ENCODE assay signal across 1 cellular context in the genomic region with DNA sequence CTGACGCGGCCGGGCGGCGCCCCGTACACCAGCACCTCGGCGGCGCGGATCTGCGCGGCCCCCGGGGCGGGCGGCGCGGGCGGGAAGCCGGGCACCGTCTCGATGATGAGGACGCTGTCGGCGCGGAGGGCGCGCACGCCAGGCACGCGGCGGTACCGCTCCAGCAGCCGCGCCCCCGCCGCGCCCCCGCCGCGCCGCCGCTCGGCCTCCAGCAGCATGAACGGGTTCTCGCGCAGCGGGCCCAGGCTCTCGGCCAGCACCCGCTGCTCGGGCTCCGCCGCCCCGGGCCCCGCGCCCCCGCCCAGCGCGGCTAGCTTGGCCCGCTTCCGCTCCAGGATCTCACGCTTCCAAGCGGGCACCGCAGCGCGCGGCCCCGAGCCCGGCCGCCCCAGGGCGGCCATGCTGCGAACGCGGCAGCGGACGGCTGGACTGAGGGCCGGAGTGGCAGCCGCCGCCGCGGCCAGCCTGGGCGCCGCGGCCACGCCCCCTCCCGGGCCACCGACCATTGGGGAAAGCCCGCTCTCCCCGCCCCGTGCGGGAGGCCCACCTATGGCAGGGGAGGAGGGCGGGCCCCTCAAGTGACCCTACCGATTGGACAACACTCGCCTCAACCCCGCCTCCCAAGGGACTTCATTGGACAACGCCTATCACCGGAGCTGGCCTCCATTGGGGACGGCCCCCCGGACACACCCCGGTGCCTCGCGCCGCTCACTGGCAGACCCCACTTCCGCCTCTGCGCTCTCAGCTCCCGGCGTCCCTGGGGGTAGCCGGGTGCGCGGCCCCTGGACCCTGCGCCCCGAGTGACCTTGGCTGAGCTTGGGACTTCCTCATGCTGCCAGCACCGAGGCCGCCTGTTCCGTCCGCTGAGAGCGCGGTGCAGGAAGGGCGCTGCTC.
TF ChIP-seq lines count a peak whose summit lies in the region.

A gene with protein sequence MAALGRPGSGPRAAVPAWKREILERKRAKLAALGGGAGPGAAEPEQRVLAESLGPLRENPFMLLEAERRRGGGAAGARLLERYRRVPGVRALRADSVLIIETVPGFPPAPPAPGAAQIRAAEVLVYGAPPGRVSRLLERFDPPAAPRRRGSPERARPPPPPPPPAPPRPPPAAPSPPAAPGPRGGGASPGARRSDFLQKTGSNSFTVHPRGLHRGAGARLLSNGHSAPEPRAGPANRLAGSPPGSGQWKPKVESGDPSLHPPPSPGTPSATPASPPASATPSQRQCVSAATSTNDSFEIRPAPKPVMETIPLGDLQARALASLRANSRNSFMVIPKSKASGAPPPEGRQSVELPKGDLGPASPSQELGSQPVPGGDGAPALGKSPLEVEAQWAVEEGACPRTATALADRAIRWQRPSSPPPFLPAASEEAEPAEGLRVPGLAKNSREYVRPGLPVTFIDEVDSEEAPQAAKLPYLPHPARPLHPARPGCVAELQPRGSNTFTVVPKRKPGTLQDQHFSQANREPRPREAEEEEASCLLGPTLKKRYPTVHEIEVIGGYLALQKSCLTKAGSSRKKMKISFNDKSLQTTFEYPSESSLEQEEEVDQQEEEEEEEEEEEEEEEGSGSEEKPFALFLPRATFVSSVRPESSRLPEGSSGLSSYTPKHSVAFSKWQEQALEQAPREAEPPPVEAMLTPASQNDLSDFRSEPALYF (minus strand): TSS at position 431 of the 894 bp plus-strand sequence. CDS start 30 bp downstream, at position 401.

TF ChIP-seq in HepG2, 621 proteins besides CTCF, POLR2A, EP300 and RAD21 (continued from another document and continues in another):
- TF ChIP-seq, protein P1, sequence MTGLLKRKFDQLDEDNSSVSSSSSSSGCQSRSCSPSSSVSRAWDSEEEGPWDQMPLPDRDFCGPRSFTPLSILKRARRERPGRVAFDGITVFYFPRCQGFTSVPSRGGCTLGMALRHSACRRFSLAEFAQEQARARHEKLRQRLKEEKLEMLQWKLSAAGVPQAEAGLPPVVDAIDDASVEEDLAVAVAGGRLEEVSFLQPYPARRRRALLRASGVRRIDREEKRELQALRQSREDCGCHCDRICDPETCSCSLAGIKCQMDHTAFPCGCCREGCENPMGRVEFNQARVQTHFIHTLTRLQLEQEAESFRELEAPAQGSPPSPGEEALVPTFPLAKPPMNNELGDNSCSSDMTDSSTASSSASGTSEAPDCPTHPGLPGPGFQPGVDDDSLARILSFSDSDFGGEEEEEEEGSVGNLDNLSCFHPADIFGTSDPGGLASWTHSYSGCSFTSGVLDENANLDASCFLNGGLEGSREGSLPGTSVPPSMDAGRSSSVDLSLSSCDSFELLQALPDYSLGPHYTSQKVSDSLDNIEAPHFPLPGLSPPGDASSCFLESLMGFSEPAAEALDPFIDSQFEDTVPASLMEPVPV (CRISPR knock-in tag; IDR thresholded peaks at IDR 0.05), result peak; percentile 87
- 0 out of 2 replicates have a peak, but pooled peaks have one; percentile 52 for TF ChIP-seq ZFAT (CRISPR knock-in tag; conservative IDR thresholded peaks at IDR 0.05)
- TF ChIP-seq ZBTB7B (CRISPR knock-in tag; IDR thresholded peaks at IDR 0.05), result peak; percentile 93
- TF ChIP-seq ZNF781 (CRISPR knock-in tag; IDR thresholded peaks at IDR 0.05; ENCODE audit: borderline replicate concordance, not compliant biosample characterization), result peak; percentile 62
- TF ChIP-seq PHF20 (CRISPR knock-in tag; IDR thresholded peaks at IDR 0.05), result peak; percentile 83
- peak; percentile 52 for TF ChIP-seq NCOA2 (CRISPR knock-in tag; IDR thresholded peaks at IDR 0.05)
- no peak for TF ChIP-seq ZFP36L2 (CRISPR knock-in tag; IDR thresholded peaks at IDR 0.05)
- TF ChIP-seq HIVEP1 (CRISPR knock-in tag; IDR thresholded peaks at IDR 0.05), result peak; percentile 98
- TF ChIP-seq NR2F6 (IDR thresholded peaks at IDR 0.05), result no peak
- TF ChIP-seq NR2F6 (CRISPR knock-in tag; IDR thresholded peaks at IDR 0.05), result peak; percentile 92
- TF ChIP-seq, protein P2, sequence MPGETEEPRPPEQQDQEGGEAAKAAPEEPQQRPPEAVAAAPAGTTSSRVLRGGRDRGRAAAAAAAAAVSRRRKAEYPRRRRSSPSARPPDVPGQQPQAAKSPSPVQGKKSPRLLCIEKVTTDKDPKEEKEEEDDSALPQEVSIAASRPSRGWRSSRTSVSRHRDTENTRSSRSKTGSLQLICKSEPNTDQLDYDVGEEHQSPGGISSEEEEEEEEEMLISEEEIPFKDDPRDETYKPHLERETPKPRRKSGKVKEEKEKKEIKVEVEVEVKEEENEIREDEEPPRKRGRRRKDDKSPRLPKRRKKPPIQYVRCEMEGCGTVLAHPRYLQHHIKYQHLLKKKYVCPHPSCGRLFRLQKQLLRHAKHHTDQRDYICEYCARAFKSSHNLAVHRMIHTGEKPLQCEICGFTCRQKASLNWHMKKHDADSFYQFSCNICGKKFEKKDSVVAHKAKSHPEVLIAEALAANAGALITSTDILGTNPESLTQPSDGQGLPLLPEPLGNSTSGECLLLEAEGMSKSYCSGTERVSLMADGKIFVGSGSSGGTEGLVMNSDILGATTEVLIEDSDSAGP (CRISPR knock-in tag; IDR thresholded peaks at IDR 0.05; ENCODE audit: borderline replicate concordance), result peak; percentile 76
- TF ChIP-seq RFX3 (CRISPR knock-in tag; IDR thresholded peaks at IDR 0.05), result no peak
- TF ChIP-seq, protein P3, sequence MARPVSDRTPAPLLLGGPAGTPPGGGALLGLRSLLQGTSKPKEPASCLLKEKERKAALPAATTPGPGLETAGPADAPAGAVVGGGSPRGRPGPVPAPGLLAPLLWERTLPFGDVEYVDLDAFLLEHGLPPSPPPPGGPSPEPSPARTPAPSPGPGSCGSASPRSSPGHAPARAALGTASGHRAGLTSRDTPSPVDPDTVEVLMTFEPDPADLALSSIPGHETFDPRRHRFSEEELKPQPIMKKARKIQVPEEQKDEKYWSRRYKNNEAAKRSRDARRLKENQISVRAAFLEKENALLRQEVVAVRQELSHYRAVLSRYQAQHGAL (CRISPR knock-in tag; IDR thresholded peaks at IDR 0.05; ENCODE audit: not compliant biosample characterization), result no peak
- TF ChIP-seq, protein P4, sequence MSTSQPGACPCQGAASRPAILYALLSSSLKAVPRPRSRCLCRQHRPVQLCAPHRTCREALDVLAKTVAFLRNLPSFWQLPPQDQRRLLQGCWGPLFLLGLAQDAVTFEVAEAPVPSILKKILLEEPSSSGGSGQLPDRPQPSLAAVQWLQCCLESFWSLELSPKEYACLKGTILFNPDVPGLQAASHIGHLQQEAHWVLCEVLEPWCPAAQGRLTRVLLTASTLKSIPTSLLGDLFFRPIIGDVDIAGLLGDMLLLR (CRISPR knock-in tag; IDR thresholded peaks at IDR 0.05), result no peak; the same call in 1 of the 2 replicates
- peak; percentile 90 for TF ChIP-seq SPEN (CRISPR knock-in tag; IDR thresholded peaks at IDR 0.05; ENCODE audit: low read depth)
- TF ChIP-seq, protein P5, sequence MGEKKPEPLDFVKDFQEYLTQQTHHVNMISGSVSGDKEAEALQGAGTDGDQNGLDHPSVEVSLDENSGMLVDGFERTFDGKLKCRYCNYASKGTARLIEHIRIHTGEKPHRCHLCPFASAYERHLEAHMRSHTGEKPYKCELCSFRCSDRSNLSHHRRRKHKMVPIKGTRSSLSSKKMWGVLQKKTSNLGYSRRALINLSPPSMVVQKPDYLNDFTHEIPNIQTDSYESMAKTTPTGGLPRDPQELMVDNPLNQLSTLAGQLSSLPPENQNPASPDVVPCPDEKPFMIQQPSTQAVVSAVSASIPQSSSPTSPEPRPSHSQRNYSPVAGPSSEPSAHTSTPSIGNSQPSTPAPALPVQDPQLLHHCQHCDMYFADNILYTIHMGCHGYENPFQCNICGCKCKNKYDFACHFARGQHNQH (CRISPR knock-in tag; IDR thresholded peaks at IDR 0.05), result peak; percentile 91
- no peak for TF ChIP-seq ATM (IDR thresholded peaks at IDR 0.05; ENCODE audit: borderline replicate concordance)
- no peak for TF ChIP-seq ONECUT2 (CRISPR knock-in tag; IDR thresholded peaks at IDR 0.05)
- no peak for TF ChIP-seq HHEX (CRISPR knock-in tag; IDR thresholded peaks at IDR 0.05)
- peak; percentile 52; the same call in 1 of the 2 replicates for TF ChIP-seq HOXA9 (CRISPR knock-in tag; IDR thresholded peaks at IDR 0.05; ENCODE audit: borderline replicate concordance)
- TF ChIP-seq, protein P6, sequence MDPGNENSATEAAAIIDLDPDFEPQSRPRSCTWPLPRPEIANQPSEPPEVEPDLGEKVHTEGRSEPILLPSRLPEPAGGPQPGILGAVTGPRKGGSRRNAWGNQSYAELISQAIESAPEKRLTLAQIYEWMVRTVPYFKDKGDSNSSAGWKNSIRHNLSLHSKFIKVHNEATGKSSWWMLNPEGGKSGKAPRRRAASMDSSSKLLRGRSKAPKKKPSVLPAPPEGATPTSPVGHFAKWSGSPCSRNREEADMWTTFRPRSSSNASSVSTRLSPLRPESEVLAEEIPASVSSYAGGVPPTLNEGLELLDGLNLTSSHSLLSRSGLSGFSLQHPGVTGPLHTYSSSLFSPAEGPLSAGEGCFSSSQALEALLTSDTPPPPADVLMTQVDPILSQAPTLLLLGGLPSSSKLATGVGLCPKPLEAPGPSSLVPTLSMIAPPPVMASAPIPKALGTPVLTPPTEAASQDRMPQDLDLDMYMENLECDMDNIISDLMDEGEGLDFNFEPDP (CRISPR knock-in tag; conservative IDR thresholded peaks at IDR 0.05), result no peak
- TF ChIP-seq, protein P7, sequence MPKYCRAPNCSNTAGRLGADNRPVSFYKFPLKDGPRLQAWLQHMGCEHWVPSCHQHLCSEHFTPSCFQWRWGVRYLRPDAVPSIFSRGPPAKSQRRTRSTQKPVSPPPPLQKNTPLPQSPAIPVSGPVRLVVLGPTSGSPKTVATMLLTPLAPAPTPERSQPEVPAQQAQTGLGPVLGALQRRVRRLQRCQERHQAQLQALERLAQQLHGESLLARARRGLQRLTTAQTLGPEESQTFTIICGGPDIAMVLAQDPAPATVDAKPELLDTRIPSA (CRISPR knock-in tag; IDR thresholded peaks at IDR 0.05; ENCODE audit: borderline replicate concordance), result no peak
- TF ChIP-seq, protein P8, sequence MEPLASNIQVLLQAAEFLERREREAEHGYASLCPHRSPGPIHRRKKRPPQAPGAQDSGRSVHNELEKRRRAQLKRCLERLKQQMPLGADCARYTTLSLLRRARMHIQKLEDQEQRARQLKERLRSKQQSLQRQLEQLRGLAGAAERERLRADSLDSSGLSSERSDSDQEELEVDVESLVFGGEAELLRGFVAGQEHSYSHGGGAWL (CRISPR knock-in tag; IDR thresholded peaks at IDR 0.05), result peak; percentile 80; the same call in 1 of the 2 replicates
- TF ChIP-seq, protein P9, sequence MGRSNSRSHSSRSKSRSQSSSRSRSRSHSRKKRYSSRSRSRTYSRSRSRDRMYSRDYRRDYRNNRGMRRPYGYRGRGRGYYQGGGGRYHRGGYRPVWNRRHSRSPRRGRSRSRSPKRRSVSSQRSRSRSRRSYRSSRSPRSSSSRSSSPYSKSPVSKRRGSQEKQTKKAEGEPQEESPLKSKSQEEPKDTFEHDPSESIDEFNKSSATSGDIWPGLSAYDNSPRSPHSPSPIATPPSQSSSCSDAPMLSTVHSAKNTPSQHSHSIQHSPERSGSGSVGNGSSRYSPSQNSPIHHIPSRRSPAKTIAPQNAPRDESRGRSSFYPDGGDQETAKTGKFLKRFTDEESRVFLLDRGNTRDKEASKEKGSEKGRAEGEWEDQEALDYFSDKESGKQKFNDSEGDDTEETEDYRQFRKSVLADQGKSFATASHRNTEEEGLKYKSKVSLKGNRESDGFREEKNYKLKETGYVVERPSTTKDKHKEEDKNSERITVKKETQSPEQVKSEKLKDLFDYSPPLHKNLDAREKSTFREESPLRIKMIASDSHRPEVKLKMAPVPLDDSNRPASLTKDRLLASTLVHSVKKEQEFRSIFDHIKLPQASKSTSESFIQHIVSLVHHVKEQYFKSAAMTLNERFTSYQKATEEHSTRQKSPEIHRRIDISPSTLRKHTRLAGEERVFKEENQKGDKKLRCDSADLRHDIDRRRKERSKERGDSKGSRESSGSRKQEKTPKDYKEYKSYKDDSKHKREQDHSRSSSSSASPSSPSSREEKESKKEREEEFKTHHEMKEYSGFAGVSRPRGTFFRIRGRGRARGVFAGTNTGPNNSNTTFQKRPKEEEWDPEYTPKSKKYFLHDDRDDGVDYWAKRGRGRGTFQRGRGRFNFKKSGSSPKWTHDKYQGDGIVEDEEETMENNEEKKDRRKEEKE (IDR thresholded peaks at IDR 0.05), result no peak
- no peak for TF ChIP-seq TBX3 (IDR thresholded peaks at IDR 0.05; ENCODE audit: borderline replicate concordance)
- peak; percentile 84; the same call in 1 of the 2 replicates for TF ChIP-seq REPIN1 (CRISPR knock-in tag; IDR thresholded peaks at IDR 0.05; ENCODE audit: borderline replicate concordance, low read depth)
- TF ChIP-seq ZNF720 (CRISPR knock-in tag; IDR thresholded peaks at IDR 0.05), result no peak
- TF ChIP-seq ZNF777 (CRISPR knock-in tag; IDR thresholded peaks at IDR 0.05), result peak; percentile 30; the same call in 1 of the 2 replicates
- TF ChIP-seq ZNF724P (CRISPR knock-in tag; IDR thresholded peaks at IDR 0.05; ENCODE audit: borderline replicate concordance), result no peak; the same call in 1 of the 2 replicates
- TF ChIP-seq ZNF558 (CRISPR knock-in tag; IDR thresholded peaks at IDR 0.05; ENCODE audit: borderline replicate concordance), result peak; percentile 17; the same call in 1 of the 2 replicates
- TF ChIP-seq FOSL2 (CRISPR knock-in tag; IDR thresholded peaks at IDR 0.05), result no peak; the same call in none of the 2 replicates
- TF ChIP-seq ZNF34 (CRISPR knock-in tag; IDR thresholded peaks at IDR 0.05; ENCODE audit: borderline replicate concordance), result 0 out of 2 replicates have a peak, but pooled peaks have one; percentile 28
- TF ChIP-seq, protein P10, sequence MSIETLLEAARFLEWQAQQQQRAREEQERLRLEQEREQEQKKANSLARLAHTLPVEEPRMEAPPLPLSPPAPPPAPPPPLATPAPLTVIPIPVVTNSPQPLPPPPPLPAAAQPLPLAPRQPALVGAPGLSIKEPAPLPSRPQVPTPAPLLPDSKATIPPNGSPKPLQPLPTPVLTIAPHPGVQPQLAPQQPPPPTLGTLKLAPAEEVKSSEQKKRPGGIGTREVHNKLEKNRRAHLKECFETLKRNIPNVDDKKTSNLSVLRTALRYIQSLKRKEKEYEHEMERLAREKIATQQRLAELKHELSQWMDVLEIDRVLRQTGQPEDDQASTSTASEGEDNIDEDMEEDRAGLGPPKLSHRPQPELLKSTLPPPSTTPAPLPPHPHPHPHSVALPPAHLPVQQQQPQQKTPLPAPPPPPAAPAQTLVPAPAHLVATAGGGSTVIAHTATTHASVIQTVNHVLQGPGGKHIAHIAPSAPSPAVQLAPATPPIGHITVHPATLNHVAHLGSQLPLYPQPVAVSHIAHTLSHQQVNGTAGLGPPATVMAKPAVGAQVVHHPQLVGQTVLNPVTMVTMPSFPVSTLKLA (IDR thresholded peaks at IDR 0.05), result peak; percentile 68
- 0 out of 2 replicates have a peak, but pooled peaks have one; percentile 86 for TF ChIP-seq MXD4 (CRISPR knock-in tag; IDR thresholded peaks at IDR 0.05)
- TF ChIP-seq, protein P11, sequence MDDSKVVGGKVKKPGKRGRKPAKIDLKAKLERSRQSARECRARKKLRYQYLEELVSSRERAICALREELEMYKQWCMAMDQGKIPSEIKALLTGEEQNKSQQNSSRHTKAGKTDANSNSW (CRISPR knock-in tag; IDR thresholded peaks at IDR 0.05; ENCODE audit: borderline replicate concordance), result no peak
- TF ChIP-seq, protein P12, sequence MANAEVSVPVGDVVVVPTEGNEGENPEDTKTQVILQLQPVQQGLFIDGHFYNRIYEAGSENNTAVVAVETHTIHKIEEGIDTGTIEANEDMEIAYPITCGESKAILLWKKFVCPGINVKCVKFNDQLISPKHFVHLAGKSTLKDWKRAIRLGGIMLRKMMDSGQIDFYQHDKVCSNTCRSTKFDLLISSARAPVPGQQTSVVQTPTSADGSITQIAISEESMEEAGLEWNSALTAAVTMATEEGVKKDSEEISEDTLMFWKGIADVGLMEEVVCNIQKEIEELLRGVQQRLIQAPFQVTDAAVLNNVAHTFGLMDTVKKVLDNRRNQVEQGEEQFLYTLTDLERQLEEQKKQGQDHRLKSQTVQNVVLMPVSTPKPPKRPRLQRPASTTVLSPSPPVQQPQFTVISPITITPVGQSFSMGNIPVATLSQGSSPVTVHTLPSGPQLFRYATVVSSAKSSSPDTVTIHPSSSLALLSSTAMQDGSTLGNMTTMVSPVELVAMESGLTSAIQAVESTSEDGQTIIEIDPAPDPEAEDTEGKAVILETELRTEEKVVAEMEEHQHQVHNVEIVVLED (CRISPR knock-in tag; IDR thresholded peaks at IDR 0.05; ENCODE audit: borderline replicate concordance), result peak; percentile 83
- peak; percentile 95 for TF ChIP-seq KAT8 (CRISPR knock-in tag; IDR thresholded peaks at IDR 0.05)
